Comparison of ENCODE assay signal across 26 cellular contexts in the genomic region with DNA sequence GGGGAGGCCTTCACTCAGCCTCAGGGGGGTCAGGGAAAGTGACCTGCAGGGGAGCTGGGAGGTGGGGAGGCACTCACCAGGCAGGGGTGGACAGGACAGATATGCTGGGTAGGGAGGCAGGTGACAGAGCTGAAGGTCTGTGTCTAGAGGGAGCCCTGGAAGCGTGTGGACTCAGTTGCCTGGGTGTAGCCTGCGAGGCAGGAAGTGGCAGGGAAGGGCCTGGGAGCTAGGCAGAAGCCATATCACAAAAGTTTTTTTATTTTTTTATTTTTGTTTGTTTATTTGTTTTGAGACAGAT. TPM values are rescaled to one million over a fixed set of nuclear protein-coding genes. Genes with fewer than 3 reads are reported as not detected.
A peak's percentile ranks its signal among the peaks of the same experiment; 100 is the strongest.
DNase-seq lines count a peak whose midpoint lies in the region; ATAC-seq and TF ChIP-seq lines count a peak whose summit lies in the region.
"Had no signal": no experiment of that assay in that cellular context is flagged by ENCODE, and none has a peak within 500 bp of the region (broad histone marks: within the 10 kb centered on the region; RNA-seq: fewer than 3 reads in every experiment).

No MANE protein-coding gene starts in this region.

- H3K27me3 ChIP-seq in neural progenitor cell, result no peaks in the 10 kb centered on the region
- H3K27me3 ChIP-seq: BE2C, brain microvascular endothelial cell, heart left ventricle, neutrophil, Peyer's patch, SJCRH30, vagina had no signal

- H3K36me3 Mint-ChIP-seq in activated naive CD4-positive, alpha-beta T cell treated with anti-CD3 and anti-CD28 coated beads, Interleukin-2, amount 10 ng/mL, durations not matched to agents 7 days and 5 days, result peaks cover 9% of the 10 kb centered on the region
- no peaks in the 10 kb centered on the region for H3K36me3 Mint-ChIP-seq in neural progenitor cell
- H3K36me3 Mint-ChIP-seq: T-cell had no signal

- no peaks in the 10 kb centered on the region for H3K4me1 ChIP-seq in neural progenitor cell
- H3K4me1 ChIP-seq: BE2C, SJCRH30 had no signal

- H3K79me2 ChIP-seq in neural progenitor cell (ENCODE audit: low read depth), result no peaks in the 10 kb centered on the region

- H3K27me3 Mint-ChIP-seq in activated naive CD4-positive, alpha-beta T cell treated with anti-CD3 and anti-CD28 coated beads, Interleukin-2, amount 10 ng/mL, durations not matched to agents 7 days and 5 days, result no peaks in the 10 kb centered on the region
- H3K27me3 Mint-ChIP-seq in neural progenitor cell (ENCODE audit: insufficient read depth, low read depth), result peaks cover 2% of the 10 kb centered on the region
- H3K27me3 Mint-ChIP-seq: activated CD4-positive, alpha-beta T cell treated with anti-CD3 and anti-CD28 coated beads for 36 hours; T-cell had no signal

- peak; percentile 36 for ATAC-seq in left lobe of liver
- ATAC-seq in GM19463 (IDR thresholded peaks at IDR 0.05; ENCODE audit: unreplicated experiment), result no peak
- ATAC-seq in HG03097 (IDR thresholded peaks at IDR 0.05; ENCODE audit: low FRiP score, unreplicated experiment), result no peak
- ATAC-seq: activated CD4-positive, alpha-beta T cell treated with anti-CD3 and anti-CD28 coated beads for 36 hours; T-cell had no signal

- H3K36me3 ChIP-seq in neural progenitor cell, result no peaks in the 10 kb centered on the region
- H3K36me3 ChIP-seq: BE2C, brain microvascular endothelial cell, neutrophil, Peyer's patch, SJCRH30, vagina had no signal

- POLR2A ChIA-PET in RWPE1 (lab: Yijun Ruan, JAX; ENCODE audit: low non-redundant PET), result interaction anchor here (0.8 kb wide), 1 partner anchor 37 kb away, joined by 3 read pairs; no protein-coding TSS in a partner anchor

- H4K20me1 ChIP-seq in neural progenitor cell (ENCODE audit: low read depth), result no peaks in the 10 kb centered on the region

- CTCF ChIA-PET in activated naive CD4-positive, alpha-beta T cell treated with anti-CD3 and anti-CD28 coated beads, Interleukin-2, amount 10 ng/mL, durations not matched to agents 7 days and 5 days (lab: Charles Lee), result no interaction called here
- CTCF ChIA-PET in RWPE1 (lab: Yijun Ruan, JAX), result interaction anchor here (1.4 kb wide), 1 partner anchor 11 kb away, joined by 4 read pairs; no protein-coding TSS in a partner anchor

- no peak overlapping the region for H3K9ac ChIP-seq in neural progenitor cell

- H3K27ac ChIP-seq in RWPE1 (peak overlapping the region; percentile 32), neural progenitor cell (no peak overlapping the region)
- H3K27ac ChIP-seq: brain microvascular endothelial cell, heart left ventricle, neutrophil, SJCRH30, skin epidermis, vagina had no signal

- no peak for DNase-seq in activated naive CD4-positive, alpha-beta T cell treated with anti-CD3 and anti-CD28 coated beads, Interleukin-2, amount 10 ng/mL, durations not matched to agents 7 days and 5 days
- DNase-seq in activated naive CD4-positive, alpha-beta T cell (lab: John Stamatoyannopoulos, UW), result no peak
- DNase-seq in RWPE1 (ENCODE audit: low spot score), result no peak
- no peak for DNase-seq in left lobe of liver (ENCODE audit: low spot score)
- DNase-seq in neural progenitor cell (ENCODE audit: low spot score), result no peak
- DNase-seq in amniotic stem cell (lab: John Stamatoyannopoulos, UW), result no peak
- DNase-seq: activated CD4-positive, alpha-beta T cell treated with anti-CD3 and anti-CD28 coated beads for 36 hours; BE2C; brain microvascular endothelial cell; COR-L47; DMS79 treated with DMSO at 0.1 percent for 48 hours; effector CD4-positive, alpha-beta T cell; KG1; left cardiac atrium; NCI-H1436; NCI-H510A; SJCRH30; stimulated activated CD4-positive, alpha-beta T cell treated with anti-CD3 and anti-CD28 coated beads, Interleukin-1b, Interleukin-23, amount 100 ng/mL, for 48 hours; T-cell had no signal

- H3K9me3 Mint-ChIP-seq in activated naive CD4-positive, alpha-beta T cell treated with anti-CD3 and anti-CD28 coated beads, Interleukin-2, amount 10 ng/mL, durations not matched to agents 7 days and 5 days, result no peaks in the 10 kb centered on the region
- H3K9me3 Mint-ChIP-seq in neural progenitor cell, result no peaks in the 10 kb centered on the region
- H3K9me3 Mint-ChIP-seq: T-cell had no signal

- H3K4me3 Mint-ChIP-seq in activated naive CD4-positive, alpha-beta T cell treated with anti-CD3 and anti-CD28 coated beads, Interleukin-2, amount 10 ng/mL, durations not matched to agents 7 days and 5 days, result no peak overlapping the region
- H3K4me3 Mint-ChIP-seq in neural progenitor cell, result no peak overlapping the region
- H3K4me3 Mint-ChIP-seq: activated CD4-positive, alpha-beta T cell treated with anti-CD3 and anti-CD28 coated beads for 36 hours; T-cell had no signal

- TF ChIP-seq CTCF in RWPE1 (conservative IDR thresholded peaks at IDR 0.05; ENCODE audit: low read depth), result no peak
- TF ChIP-seq CTCF in neural progenitor cell (IDR thresholded peaks at IDR 0.05), result no peak

- no peak overlapping the region for H2AFZ ChIP-seq in neural progenitor cell (replicated peaks)

- peak overlapping the region; percentile 33 for H3K27ac Mint-ChIP-seq in activated naive CD4-positive, alpha-beta T cell treated with anti-CD3 and anti-CD28 coated beads, Interleukin-2, amount 10 ng/mL, durations not matched to agents 7 days and 5 days
- H3K27ac Mint-ChIP-seq in neural progenitor cell, result peak overlapping the region; percentile 16

- no peaks in the 10 kb centered on the region for H3K9me3 ChIP-seq in neural progenitor cell (ENCODE audit: low read depth)
- H3K9me3 ChIP-seq: BE2C, heart left ventricle, neutrophil, Peyer's patch, SJCRH30, vagina had no signal

- H3F3A ChIP-seq in neural progenitor cell (ENCODE audit: low read depth), result no peaks in the 10 kb centered on the region

- H3K4me2 ChIP-seq in neural progenitor cell, result no peak overlapping the region

- H3K4me3 ChIP-seq in neural progenitor cell, result no peak overlapping the region
- H3K4me3 ChIP-seq: heart left ventricle, Peyer's patch, SJCRH30, skin epidermis, vagina had no signal

- H3K4me1 Mint-ChIP-seq in activated naive CD4-positive, alpha-beta T cell treated with anti-CD3 and anti-CD28 coated beads, Interleukin-2, amount 10 ng/mL, durations not matched to agents 7 days and 5 days, result peaks cover 13% of the 10 kb centered on the region
- no peaks in the 10 kb centered on the region for H3K4me1 Mint-ChIP-seq in neural progenitor cell

RNA-seq across cellular contexts. Expression of a gene that starts 39.3 kb away (rescaled TPM):
- total RNA-seq in left lobe of liver (122 TPM), neural progenitor cell (ENCODE audit: low replicate concordance) (83.8 and 143 TPM in 2 replicates)

RNA-seq across cellular contexts. Expression of a gene that starts 44.7 kb away (rescaled TPM):
- total RNA-seq in left lobe of liver (26.1 TPM), neural progenitor cell (ENCODE audit: low replicate concordance) (9.9 and 20.6 TPM in 2 replicates)

RNA-seq across cellular contexts. Expression of a gene that starts 53.5 kb away (rescaled TPM):
- total RNA-seq in left lobe of liver (1.2 TPM), neural progenitor cell (ENCODE audit: low replicate concordance) (1.9 and 5.3 TPM in 2 replicates)
